Comparison of ENCODE assay signal across 7 cellular contexts in the genomic region with DNA sequence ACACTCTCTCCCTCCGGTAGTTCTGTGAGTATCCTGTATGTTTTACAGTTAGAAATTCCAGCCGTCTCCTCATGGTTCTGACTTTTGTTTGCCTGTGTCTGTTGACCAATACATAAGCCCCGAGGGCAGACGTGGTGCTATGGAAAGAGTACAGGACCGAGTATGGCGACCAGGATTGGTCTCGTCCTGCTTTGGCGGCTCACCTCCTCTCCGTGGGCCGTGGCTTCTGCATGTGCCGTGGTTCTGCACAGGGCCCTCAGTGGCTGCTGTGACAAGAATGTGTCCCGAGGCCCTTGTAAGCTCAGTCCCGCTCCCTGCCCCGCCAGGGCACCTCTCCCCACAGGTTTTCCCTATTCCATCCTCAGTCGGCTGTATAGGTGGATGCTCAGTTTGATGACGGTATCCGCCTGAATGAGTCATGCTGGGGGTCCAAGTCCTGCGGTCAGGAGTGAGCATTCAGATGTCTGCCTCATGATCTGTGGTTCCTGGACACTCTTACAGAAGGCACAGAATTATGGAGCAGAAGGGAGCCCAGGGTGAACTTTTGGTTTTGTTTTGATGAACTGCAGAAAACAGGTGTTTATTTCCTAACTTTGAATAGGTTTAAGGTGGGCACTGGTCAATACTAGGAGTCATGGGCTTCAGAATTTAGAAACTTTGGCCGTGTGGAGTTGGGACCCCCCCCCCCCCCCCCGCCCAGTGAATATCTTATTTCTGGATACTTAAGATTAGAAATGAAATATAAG. TPM values are rescaled to one million over a fixed set of nuclear protein-coding genes. Genes with fewer than 3 reads are reported as not detected.
DNase-seq lines count a peak whose midpoint lies in the region; ATAC-seq, FAIRE-seq and TF ChIP-seq lines count a peak whose summit lies in the region.

No MANE protein-coding gene starts in this region.

- in situ Hi-C loops in GM23248 (cut with MboI): no loop called here

- peak; percentile 92 for DNase-seq in GM23248
- peak; percentile 90 for DNase-seq in RCC 7860 (ENCODE audit: low spot score)
- peak; percentile 45 for DNase-seq in epithelial cell of proximal tubule (ENCODE audit: low read depth)
- peak; percentile 99 for DNase-seq in osteoblast (ENCODE audit: insufficient read length, low spot score, missing footprints)
- no peak for DNase-seq in AML-193 (lab: John Stamatoyannopoulos, UW)
- no peak for DNase-seq in aorta

- no peaks in the 10 kb centered on the region for H3K9me2 ChIP-seq in GM23248 (ENCODE audit: insufficient read depth)

- intact Hi-C loops in aorta (cut with DNase I): no loop called here

- no peaks in the 10 kb centered on the region; the same call in 1 of the 2 replicates for H4K20me1 ChIP-seq in GM23248 (ENCODE audit: insufficient read depth)
- H4K20me1 ChIP-seq in osteoblast (ENCODE audit: insufficient read depth, low read length): peaks cover 61% of the 10 kb centered on the region

- H3F3A ChIP-seq in GM23248 (ENCODE audit: insufficient read depth): no peaks in the 10 kb centered on the region

- H3K79me2 ChIP-seq in GM23248 (ENCODE audit: insufficient read depth) (peaks cover 79% of the 10 kb centered on the region), osteoblast (ENCODE audit: insufficient read depth, low read length) (peaks cover 71% of the 10 kb centered on the region)

- no peak overlapping the region for H2AFZ ChIP-seq in GM23248
- no peak overlapping the region for H2AFZ ChIP-seq in osteoblast (ENCODE audit: low read length)

- H3K9me3 ChIP-seq in GM23248 (ENCODE audit: low read depth): no peaks in the 10 kb centered on the region
- H3K9me3 ChIP-seq in osteoblast (ENCODE audit: low read depth, low read length): no peaks in the 10 kb centered on the region
- no peaks in the 10 kb centered on the region for H3K9me3 ChIP-seq in aorta (ENCODE audit: control insufficient read depth, low read length)

- ATAC-seq in HG03095 (IDR thresholded peaks at IDR 0.05; ENCODE audit: unreplicated experiment): no peak
- ATAC-seq in aorta (ENCODE audit: low FRiP score): no peak

- H3K27ac ChIP-seq in GM23248 (peak overlapping the region; percentile 87), osteoblast (ENCODE audit: low read depth, low read length) (peak overlapping the region; percentile 72), aorta (ENCODE audit: low read depth in 1 of 2, low read length in 2 of 2) (no peak overlapping the region)

- peaks cover 8% of the 10 kb centered on the region; the same call in 1 of the 2 replicates for H3K36me3 ChIP-seq in GM23248 (ENCODE audit: low read depth)
- H3K36me3 ChIP-seq in osteoblast (ENCODE audit: insufficient read depth, low read length): peaks cover 35% of the 10 kb centered on the region
- no peaks in the 10 kb centered on the region for H3K36me3 ChIP-seq in aorta (ENCODE audit: control insufficient read depth in 1 of 2, insufficient read depth in 2 of 2, low read length in 1 of 2)

- H3K4me3 ChIP-seq in GM23248: peak overlapping the region; percentile 100
- H3K4me3 ChIP-seq in epithelial cell of proximal tubule (ENCODE audit: low read depth, low read length): peak overlapping the region; percentile 80
- peak overlapping the region; percentile 96 for H3K4me3 ChIP-seq in osteoblast (ENCODE audit: insufficient read depth, low read length)
- peak overlapping the region in 1 of 2 donors; percentile 94 for H3K4me3 ChIP-seq in aorta (ENCODE audit: low read length in 2 of 2)

- WGBS in GM23248 (ENCODE audit: low coverage in 1 of 2, low lambda C conversion rate in 2 of 2, missing lambda C conversion rate in 2 of 2), 2 experiments: 5 to 6% methylated on average over 20 of the region's 20 CpGs
- WGBS in aorta, 2 donors: 22 to 25% methylated on average over 20 of the region's 20 CpGs

- TF ChIP-seq CTCF in epithelial cell of proximal tubule (conservative IDR thresholded peaks at IDR 0.05; ENCODE audit: low read depth, low read length) (no peak), osteoblast (IDR thresholded peaks at IDR 0.05; ENCODE audit: extremely low read depth, low read depth, low read length) (no peak)

- peak overlapping the region; percentile 99 for H3K9ac ChIP-seq in GM23248

- H3K4me1 ChIP-seq in GM23248 (ENCODE audit: insufficient read depth) (peaks cover 13% of the 10 kb centered on the region), osteoblast (ENCODE audit: insufficient read depth, low read length) (peaks cover 16% of the 10 kb centered on the region), aorta (ENCODE audit: control insufficient read depth in 1 of 2, insufficient read depth in 2 of 2, low read length in 2 of 2) (no peaks in the 10 kb centered on the region)

- FAIRE-seq in RCC 7860 (lab: Jason Lieb, UNC): peak; percentile 91

- no peaks in the 10 kb centered on the region for H3K27me3 ChIP-seq in GM23248 (replicated peaks; ENCODE audit: insufficient read depth)
- peaks cover 7% of the 10 kb centered on the region for H3K27me3 ChIP-seq in osteoblast (ENCODE audit: insufficient read depth, low read length)
- H3K27me3 ChIP-seq in aorta (ENCODE audit: control insufficient read depth in 1 of 2, insufficient read depth in 2 of 2, low read length in 1 of 2): no peaks in the 10 kb centered on the region

- H3K4me2 ChIP-seq in GM23248 (ENCODE audit: unreplicated experiment) (peak overlapping the region; percentile 84), osteoblast (ENCODE audit: insufficient read depth, low read length) (peak overlapping the region; percentile 97)

RNA-seq across cellular contexts. Expression of gene ARFGAP1, which starts 1.2 kb away (rescaled TPM):
- 88.5 and 105 TPM in 2 replicates for total RNA-seq in GM23248 (2014; rRNA removed; shearing (Covaris generic))
- polyA plus RNA-seq in GM23248 (2016; fragmentation: Nextera tagmentation; extraction: Ambion mirVana) (59.9 and 69.0 TPM in 2 replicates), aorta (100 to 1,000 TPM in 1 of 2 donors, 10 to 100 TPM in 1; 21.7 to 202 TPM)
- total RNA-seq in epithelial cell of proximal tubule (73.3 and 78.6 TPM in 2 replicates), osteoblast (63.1 and 68.4 TPM in 2 replicates), aorta (10 to 100 TPM; 75.6 to 88.2 TPM)

RNA-seq across cellular contexts. Expression of gene COL20A1, which starts 19.2 kb away (rescaled TPM):
- total RNA-seq in GM23248 (2014; rRNA removed; shearing (Covaris generic)): not detected in 2 replicates
- polyA plus RNA-seq in GM23248 (2016; fragmentation: Nextera tagmentation; extraction: Ambion mirVana) (not detected in 2 replicates), aorta (under 1 TPM in 1 of 2 donors, not detected in 1; 0.15 TPM)
- total RNA-seq in epithelial cell of proximal tubule (not detected in 2 replicates), osteoblast (not detected in 2 replicates), aorta (under 1 TPM in 1 of 2 donors, not detected in 1; 0.09 TPM)

RNA-seq across cellular contexts. Expression of gene NKAIN4, which starts 19.5 kb away (rescaled TPM):
- total RNA-seq in GM23248 (2014; rRNA removed; shearing (Covaris generic)): not detected in 2 replicates
- polyA plus RNA-seq in GM23248 (2016; fragmentation: Nextera tagmentation; extraction: Ambion mirVana) (not detected in 2 replicates), aorta (not detected)
- total RNA-seq in epithelial cell of proximal tubule (1.4 and 4.0 TPM in 2 replicates), osteoblast (not detected in 2 replicates), aorta (not detected)

RNA-seq across cellular contexts. Expression of gene BIRC7, which starts 38.1 kb away (rescaled TPM):
- not detected in 2 replicates for total RNA-seq in GM23248 (2014; rRNA removed; shearing (Covaris generic))
- polyA plus RNA-seq in GM23248 (2016; fragmentation: Nextera tagmentation; extraction: Ambion mirVana) (not detected in 2 replicates), aorta (not detected)
- total RNA-seq in epithelial cell of proximal tubule (1.1 and 10.6 TPM in 2 replicates), osteoblast (under 0.01 and 0.29 TPM in 2 replicates), aorta (not detected)

RNA-seq across cellular contexts. Expression of gene YTHDF1, which starts 57.9 kb away (rescaled TPM):
- total RNA-seq in GM23248 (2014; rRNA removed; shearing (Covaris generic)): 20.4 and 22.5 TPM in 2 replicates
- polyA plus RNA-seq in GM23248 (2016; fragmentation: Nextera tagmentation; extraction: Ambion mirVana) (16.7 and 26.0 TPM in 2 replicates), aorta (10 to 100 TPM; 19.8 to 22.2 TPM)
- total RNA-seq in epithelial cell of proximal tubule (20.4 and 30.5 TPM in 2 replicates), osteoblast (23.9 and 26.8 TPM in 2 replicates), aorta (10 to 100 TPM; 27.2 to 30.4 TPM)

Comparison
In these comparisons a context has a peak if more than half of its experiments do, and no peak if none do; other contexts are left out.
1. DNase-seq: peak in GM23248 (single experiment), RCC 7860 (single experiment), epithelial cell of proximal tubule (single experiment) and osteoblast (single experiment); none in AML-193 (0 of 2) and aorta (0 of 2).
2. H3K27ac ChIP-seq: peak in GM23248 (single experiment) and osteoblast (single experiment); none in aorta (0 of 2).